ENCODE assay signal across 14 cellular contexts in the genomic region with DNA sequence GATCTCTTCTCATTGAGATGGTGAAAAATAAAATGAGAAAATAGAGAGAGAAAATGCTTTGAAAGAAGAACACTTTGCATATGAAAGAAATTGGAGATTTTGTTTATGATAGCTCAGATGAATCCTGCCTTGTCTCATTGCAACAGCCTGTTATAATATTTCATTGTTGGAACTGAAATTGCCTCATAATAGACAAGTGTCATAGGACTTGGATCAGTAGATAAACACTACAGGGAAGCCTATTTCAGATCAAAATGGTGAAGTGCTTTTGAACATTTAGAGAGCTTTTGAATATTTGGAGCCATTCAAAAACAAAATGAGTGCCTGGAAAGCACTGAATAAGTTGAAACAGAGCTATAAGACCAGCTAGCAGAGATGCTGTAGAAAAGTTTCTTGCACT.
"Had no signal": no experiment of that assay in that cellular context is flagged by ENCODE, and none has a peak within 500 bp of the region (broad histone marks: within the 10 kb centered on the region; RNA-seq: fewer than 3 reads in every experiment).

No MANE protein-coding gene starts in this region.

- H3K27me3 Mint-ChIP-seq: stimulated activated naive CD8-positive, alpha-beta T cell treated with anti-CD3 and anti-CD28 coated beads, Interleukin-15, Interleukin-2, amounts not matched to agents 100 ng/mL and 50 ng/mL, for 24 hours had no signal

- H3K4me1 Mint-ChIP-seq: immature natural killer cell had no signal

- H3K36me3 ChIP-seq: ascending aorta, sigmoid colon, upper lobe of right lung had no signal

- H3K4me1 ChIP-seq: ascending aorta, foreskin keratinocyte, sigmoid colon, upper lobe of right lung had no signal

- H3K27ac Mint-ChIP-seq: T-helper 2 cell treated with Interferon-gamma antibody and Interleukin-4, amounts not matched to agents 5 μg/mL and 100 μg/mL, for 36 hours had no signal

- H3K9me3 ChIP-seq: ascending aorta, sigmoid colon, upper lobe of right lung had no signal

- ATAC-seq: esophagus mucosa, foreskin keratinocyte, left colon, upper lobe of right lung had no signal

- H3K4me3 ChIP-seq: ascending aorta, sigmoid colon, upper lobe of right lung had no signal

- DNase-seq: activated CD4-positive, alpha-beta T cell treated with anti-CD3 and anti-CD28 coated beads, Interleukin-2, amount 50 U/mL, for 4 hours; activated CD4-positive, CD25-positive, alpha-beta regulatory T cell treated with anti-CD3 and anti-CD28 coated beads, Interleukin-2, amount 50 U/mL, for 72 hours; activated gamma-delta T cell treated with Interleukin-2 at 50 U/mL for 16 hours; activated T-cell treated with anti-CD3 and anti-CD28 coated beads, Interleukin-2, amount 50 U/mL, for 48 hours; immature natural killer cell; left colon; mammary epithelial cell; sigmoid colon; upper lobe of right lung had no signal

- H3K4me3 Mint-ChIP-seq: immature natural killer cell; stimulated activated naive CD8-positive, alpha-beta T cell treated with anti-CD3 and anti-CD28 coated beads, Interleukin-15, Interleukin-2, amounts not matched to agents 100 ng/mL and 50 ng/mL, for 24 hours; T-helper 2 cell treated with Interferon-gamma antibody and Interleukin-4, amounts not matched to agents 5 μg/mL and 100 μg/mL, for 36 hours had no signal

- H3K27ac ChIP-seq: ascending aorta, foreskin keratinocyte, sigmoid colon, upper lobe of right lung had no signal

- H3K9me3 Mint-ChIP-seq: immature natural killer cell; stimulated activated naive CD8-positive, alpha-beta T cell treated with anti-CD3 and anti-CD28 coated beads, Interleukin-15, Interleukin-2, amounts not matched to agents 100 ng/mL and 50 ng/mL, for 24 hours; T-helper 2 cell treated with Interferon-gamma antibody and Interleukin-4, amounts not matched to agents 5 μg/mL and 100 μg/mL, for 36 hours had no signal

- H3K27me3 ChIP-seq: ascending aorta, sigmoid colon, upper lobe of right lung had no signal
